In genomic region chr10:108052981-108053380, GRCh38 we compare ENCODE assay signal across 20 cellular contexts.
"Had no signal": no experiment of that assay in that cellular context is flagged by ENCODE, and none has a peak within 500 bp of the region (broad histone marks: within the 10 kb centered on the region; RNA-seq: fewer than 3 reads in every experiment).

No MANE protein-coding gene starts in this region.

- H3K36me3 ChIP-seq: brain microvascular endothelial cell, gastrocnemius medialis, heart right ventricle, left ventricle myocardium inferior, ovary, upper lobe of left lung had no signal

- H3K4me3 Mint-ChIP-seq: activated CD8-positive, alpha-beta memory T cell treated with anti-CD3 and anti-CD28 coated beads, Interleukin-2, amount 10 ng/mL, durations not matched to agents 7 days and 5 days; activated T-cell treated with anti-CD3 and anti-CD28 coated beads, Interleukin-2, amount 50 U/mL, for 24 hours; neural crest cell; stimulated activated naive CD8-positive, alpha-beta T cell treated with anti-CD3 and anti-CD28 coated beads, Interleukin-15, Interleukin-2, amounts not matched to agents 100 ng/mL and 50 ng/mL, for 24 hours; T-helper 2 cell treated with Interferon-gamma antibody and Interleukin-4, amounts not matched to agents 5 μg/mL and 100 μg/mL, for 36 hours had no signal

- H3K9me3 ChIP-seq: gastrocnemius medialis, heart right ventricle, left ventricle myocardium inferior, ovary, upper lobe of left lung had no signal

- H3K27ac Mint-ChIP-seq: activated CD8-positive, alpha-beta memory T cell treated with anti-CD3 and anti-CD28 coated beads, Interleukin-2, amount 10 ng/mL, durations not matched to agents 7 days and 5 days; activated naive CD4-positive, alpha-beta T cell treated with anti-CD3 and anti-CD28 coated beads, Interleukin-2, amount 50 U/mL, for 72 hours; activated T-cell treated with anti-CD3 and anti-CD28 coated beads, Interleukin-2, amount 50 U/mL, for 24 hours; stimulated activated naive CD8-positive, alpha-beta T cell treated with anti-CD3 and anti-CD28 coated beads, Interleukin-15, Interleukin-2, amounts not matched to agents 100 ng/mL and 50 ng/mL, for 24 hours; T-helper 2 cell treated with Interferon-gamma antibody and Interleukin-4, amounts not matched to agents 5 μg/mL and 100 μg/mL, for 36 hours had no signal

- H3K27me3 ChIP-seq: brain microvascular endothelial cell, gastrocnemius medialis, heart right ventricle, ovary, upper lobe of left lung had no signal

- DNase-seq: activated CD4-positive, alpha-beta T cell treated with anti-CD3 and anti-CD28 coated beads, Interleukin-2, amount 50 U/mL, for 48 hours; activated CD4-positive, CD25-positive, alpha-beta regulatory T cell treated with anti-CD3 and anti-CD28 coated beads, Interleukin-2, amount 50 U/mL, for 72 hours; activated CD8-positive, alpha-beta memory T cell treated with anti-CD3 and anti-CD28 coated beads, Interleukin-2, amount 10 ng/mL, durations not matched to agents 7 days and 5 days; activated effector memory CD4-positive, alpha-beta T cell treated with Interleukin-2 at 50 U/mL for 16 hours; activated T-cell treated with anti-CD3 and anti-CD28 coated beads, Interleukin-2, amount 50 U/mL, for 24 hours; amniotic stem cell; brain microvascular endothelial cell; gastrocnemius medialis; heart right ventricle; left ventricle myocardium inferior; mesendoderm; ovary; stimulated activated CD4-positive, alpha-beta T cell treated with anti-CD3 and anti-CD28 coated beads, Interleukin-4, amount 100 ng/mL, for 24 hours; upper lobe of left lung had no signal

- H3K4me1 Mint-ChIP-seq: activated CD8-positive, alpha-beta memory T cell treated with anti-CD3 and anti-CD28 coated beads, Interleukin-2, amount 10 ng/mL, durations not matched to agents 7 days and 5 days; neural crest cell had no signal

- H3K27ac ChIP-seq: brain microvascular endothelial cell, gastrocnemius medialis, heart right ventricle, left ventricle myocardium inferior, ovary, upper lobe of left lung had no signal

- H3K36me3 Mint-ChIP-seq: activated CD8-positive, alpha-beta memory T cell treated with anti-CD3 and anti-CD28 coated beads, Interleukin-2, amount 10 ng/mL, durations not matched to agents 7 days and 5 days; activated naive CD4-positive, alpha-beta T cell treated with anti-CD3 and anti-CD28 coated beads, Interleukin-2, amount 50 U/mL, for 72 hours had no signal

- H3K4me3 ChIP-seq: gastrocnemius medialis, heart right ventricle, left ventricle myocardium inferior, ovary, upper lobe of left lung had no signal

- H3K27me3 Mint-ChIP-seq: activated CD8-positive, alpha-beta memory T cell treated with anti-CD3 and anti-CD28 coated beads, Interleukin-2, amount 10 ng/mL, durations not matched to agents 7 days and 5 days; activated T-cell treated with anti-CD3 and anti-CD28 coated beads, Interleukin-2, amount 50 U/mL, for 24 hours; stimulated activated naive CD8-positive, alpha-beta T cell treated with anti-CD3 and anti-CD28 coated beads, Interleukin-15, Interleukin-2, amounts not matched to agents 100 ng/mL and 50 ng/mL, for 24 hours had no signal

- ATAC-seq: activated CD8-positive, alpha-beta memory T cell treated with anti-CD3 and anti-CD28 coated beads, Interleukin-2, amount 10 ng/mL, durations not matched to agents 7 days and 5 days; activated naive CD4-positive, alpha-beta T cell treated with anti-CD3 and anti-CD28 coated beads, Interleukin-2, amount 50 U/mL, for 72 hours; gastrocnemius medialis; heart right ventricle had no signal

- H3K4me1 ChIP-seq: gastrocnemius medialis, heart right ventricle, left ventricle myocardium inferior, upper lobe of left lung had no signal

- FAIRE-seq: endometrium, islet of Langerhans had no signal
